ENCODE assay signal across 14 cellular contexts in the genomic region with DNA sequence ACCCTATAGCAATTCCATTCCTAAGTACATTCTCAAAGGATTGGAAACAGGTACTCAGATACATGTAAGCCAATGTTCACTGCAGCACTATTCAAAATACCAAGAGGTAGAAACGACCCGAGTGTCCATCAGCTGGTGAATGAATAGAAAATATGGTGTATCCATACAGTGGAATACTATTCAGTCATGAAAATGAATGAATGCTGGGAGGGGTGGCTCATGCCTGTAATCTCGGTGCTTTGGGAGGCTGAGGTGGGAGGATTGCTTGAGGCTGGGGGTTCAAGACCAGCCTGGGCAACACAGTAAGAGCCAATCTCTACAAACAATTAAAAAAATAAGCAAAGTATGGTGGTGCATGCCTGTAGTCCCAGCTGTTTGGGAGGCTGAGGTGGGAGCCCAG.
DNase-seq lines count a peak whose midpoint lies in the region; ATAC-seq and TF ChIP-seq lines count a peak whose summit lies in the region.
"Had no signal": no experiment of that assay in that cellular context is flagged by ENCODE, and none has a peak within 500 bp of the region (broad histone marks: within the 10 kb centered on the region; RNA-seq: fewer than 3 reads in every experiment).

No MANE protein-coding gene starts in this region.

- H3K9me3 Mint-ChIP-seq in natural killer cell treated with Interleukin-12 subunit alpha and Interleukin-12 subunit beta and Interleukin-15 and Interleukin-18, amount 100 ng/mL, for 72 hours, result no peaks in the 10 kb centered on the region
- H3K9me3 Mint-ChIP-seq in natural killer cell (no peaks in the 10 kb centered on the region), osteocyte (ENCODE audit: unreplicated experiment) (no peaks in the 10 kb centered on the region)
- H3K9me3 Mint-ChIP-seq: CD4-positive, alpha-beta T cell; CD8-positive, alpha-beta T cell had no signal

- TF ChIP-seq CTCF in natural killer cell (IDR thresholded peaks at IDR 0.05) (no peak), osteocyte (IDR thresholded peaks at IDR 0.05) (no peak)

- no peak for ATAC-seq in natural killer cell treated with Interleukin-12 subunit alpha and Interleukin-12 subunit beta and Interleukin-15 and Interleukin-18, amount 100 ng/mL, for 72 hours
- no peak for ATAC-seq in natural killer cell
- no peak for ATAC-seq in HG02642 (IDR thresholded peaks at IDR 0.05; ENCODE audit: poor library complexity, unreplicated experiment)
- ATAC-seq: A549; CD8-positive, alpha-beta T cell had no signal

- peaks cover 21% of the 10 kb centered on the region for H3K36me3 Mint-ChIP-seq in natural killer cell treated with Interleukin-12 subunit alpha and Interleukin-12 subunit beta and Interleukin-15 and Interleukin-18, amount 100 ng/mL, for 72 hours
- peaks cover 12% of the 10 kb centered on the region for H3K36me3 Mint-ChIP-seq in natural killer cell
- H3K36me3 Mint-ChIP-seq in osteocyte (ENCODE audit: unreplicated experiment), result peaks cover 45% of the 10 kb centered on the region

- H3K4me1 Mint-ChIP-seq in natural killer cell treated with Interleukin-12 subunit alpha and Interleukin-12 subunit beta and Interleukin-15 and Interleukin-18, amount 100 ng/mL, for 72 hours (ENCODE audit: low read depth in 2 of 2), result peaks cover 0 to 27% of the 10 kb centered on the region in 2 donors
- H3K4me1 Mint-ChIP-seq in natural killer cell, result peaks cover 18 to 29% of the 10 kb centered on the region in 2 donors
- no peaks in the 10 kb centered on the region for H3K4me1 Mint-ChIP-seq in osteocyte (ENCODE audit: unreplicated experiment)
- H3K4me1 Mint-ChIP-seq: B cell had no signal

- H3K27me3 Mint-ChIP-seq in natural killer cell treated with Interleukin-12 subunit alpha and Interleukin-12 subunit beta and Interleukin-15 and Interleukin-18, amount 100 ng/mL, for 72 hours, result no peaks in the 10 kb centered on the region
- H3K27me3 Mint-ChIP-seq in natural killer cell (ENCODE audit: low read depth in 2 of 2) (no peaks in the 10 kb centered on the region), osteocyte (ENCODE audit: unreplicated experiment) (no peaks in the 10 kb centered on the region)
- H3K27me3 Mint-ChIP-seq: B cell; CD4-positive, alpha-beta T cell had no signal

- no peak overlapping the region for H3K4me3 Mint-ChIP-seq in natural killer cell treated with Interleukin-12 subunit alpha and Interleukin-12 subunit beta and Interleukin-15 and Interleukin-18, amount 100 ng/mL, for 72 hours
- H3K4me3 Mint-ChIP-seq in natural killer cell (no peak overlapping the region), osteocyte (ENCODE audit: unreplicated experiment) (no peak overlapping the region)
- H3K4me3 Mint-ChIP-seq: B cell; CD4-positive, alpha-beta T cell; CD8-positive, alpha-beta T cell had no signal

- DNase-seq in natural killer cell treated with Interleukin-12 subunit alpha and Interleukin-12 subunit beta and Interleukin-15 and Interleukin-18, amount 100 ng/mL, for 72 hours (ENCODE audit: low spot score), result peak; percentile 3
- DNase-seq in natural killer cell (no peak), osteocyte (ENCODE audit: extremely low spot score, unreplicated experiment) (peak; percentile 25), NCI-H1694 (lab: John Stamatoyannopoulos, UW) (no peak)
- DNase-seq: AML-193; Caco-2; Calu3; CD4-positive, alpha-beta T cell; CD8-positive, alpha-beta T cell; DMS79 treated with DMSO at 0.1 percent for 48 hours; GF-D8 had no signal

- H3K27ac Mint-ChIP-seq in natural killer cell treated with Interleukin-12 subunit alpha and Interleukin-12 subunit beta and Interleukin-15 and Interleukin-18, amount 100 ng/mL, for 72 hours, result peak overlapping the region in 1 of 2 donors; percentile 19
- H3K27ac Mint-ChIP-seq in natural killer cell, result no peak overlapping the region
- no peak overlapping the region for H3K27ac Mint-ChIP-seq in osteocyte (ENCODE audit: unreplicated experiment)
- H3K27ac Mint-ChIP-seq: B cell; CD4-positive, alpha-beta T cell; CD8-positive, alpha-beta T cell had no signal

- intact Hi-C loops in natural killer cell (cut with micrococcal nuclease), result no loop called here

Comparison
In these comparisons a context has a peak if more than half of its experiments do, and no peak if none do; other contexts are left out.
1. DNase-seq: peak in natural killer cell treated with Interleukin-12 subunit alpha and Interleukin-12 subunit beta and Interleukin-15 and Interleukin-18, amount 100 ng/mL, for 72 hours (single experiment) and osteocyte (single experiment); none in natural killer cell (single experiment) and NCI-H1694 (single experiment).